ENCODE assay signal across 2 cellular contexts in genomic region chr22:26021516-26021915, GRCh38.
TF ChIP-seq lines count a peak whose summit lies in the region.

No MANE protein-coding gene starts in this region.

TF ChIP-seq in HepG2, 621 proteins besides CTCF, POLR2A, EP300 and RAD21 (continued from another document):
- TF ChIP-seq HMGXB4 (CRISPR knock-in tag; IDR thresholded peaks at IDR 0.05; ENCODE audit: borderline replicate concordance in 1 of 2, low read depth in 1 of 2) = no peak

TF ChIP-seq in K562, 482 proteins besides CTCF, POLR2A, EP300 and RAD21 (continued from another document):
- TF ChIP-seq DEAF1 (CRISPR knock-in tag; IDR thresholded peaks at IDR 0.05) = no peak
- no peak for TF ChIP-seq KAT7 (CRISPR knock-in tag; IDR thresholded peaks at IDR 0.05; ENCODE audit: borderline replicate concordance)
- TF ChIP-seq ZFP36 (IDR thresholded peaks at IDR 0.05; ENCODE audit: low read depth, low read length, partially characterized antibody) = peak; percentile 22
- TF ChIP-seq FOSL1 (tag; conservative IDR thresholded peaks at IDR 0.05) = no peak
- TF ChIP-seq PRDM10 (IDR thresholded peaks at IDR 0.05; ENCODE audit: partially characterized antibody) = no peak
- TF ChIP-seq HDAC3 (IDR thresholded peaks at IDR 0.05; ENCODE audit: borderline replicate concordance, partially characterized antibody) = no peak
- TF ChIP-seq BRF2 (IDR thresholded peaks at IDR 0.05; ENCODE audit: borderline replicate concordance, insufficient read depth, insufficient read length) = no peak
